11 cellular contexts compared by ENCODE assay signal in the genomic region with DNA sequence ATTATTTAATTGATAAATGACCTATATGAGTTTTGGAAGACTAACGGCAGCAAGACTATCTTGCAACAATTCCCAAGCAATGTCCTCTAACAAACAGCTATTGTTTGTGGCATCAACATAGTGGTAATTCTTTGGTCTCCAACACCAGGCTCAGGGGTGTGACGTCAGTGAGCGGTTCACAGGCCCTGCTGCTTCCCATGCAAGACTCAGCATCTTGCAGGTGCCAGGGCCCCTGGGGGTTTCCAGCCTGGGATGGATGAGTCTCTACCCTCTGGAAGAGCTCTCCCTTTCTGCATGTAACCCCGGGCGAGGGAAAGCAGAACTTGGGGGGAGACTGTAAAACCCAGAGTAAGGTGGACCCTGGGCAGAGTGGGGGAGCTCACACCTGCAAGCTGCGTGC.
"Had no signal": no experiment of that assay in that cellular context is flagged by ENCODE, and none has a peak within 500 bp of the region (broad histone marks: within the 10 kb centered on the region; RNA-seq: fewer than 3 reads in every experiment).

No MANE protein-coding gene starts in this region.

- H3K9me3 ChIP-seq: colonic mucosa, gastroesophageal sphincter, SJSA1, tibial artery had no signal

- H3K27ac Mint-ChIP-seq: natural killer cell treated with Interleukin-12 subunit alpha and Interleukin-12 subunit beta and Interleukin-15 and Interleukin-18, amount 100 ng/mL, for 72 hours had no signal

- H3K36me3 ChIP-seq: colonic mucosa, gastroesophageal sphincter, SJSA1, tibial artery had no signal

- H3K27ac ChIP-seq: colonic mucosa, gastroesophageal sphincter, parathyroid adenoma, SJSA1, tibial artery had no signal

- ATAC-seq: gastroesophageal sphincter; left cardiac atrium; natural killer cell treated with Interleukin-12 subunit alpha and Interleukin-12 subunit beta and Interleukin-15 and Interleukin-18, amount 100 ng/mL, for 72 hours had no signal

- H3K4me1 ChIP-seq: colonic mucosa, parathyroid adenoma, SJSA1 had no signal

- H3K4me3 ChIP-seq: colonic mucosa, lung, SJSA1, tibial artery had no signal

- H3K36me3 Mint-ChIP-seq: natural killer cell treated with Interleukin-12 subunit alpha and Interleukin-12 subunit beta and Interleukin-15 and Interleukin-18, amount 100 ng/mL, for 72 hours had no signal

- DNase-seq: activated CD4-positive, alpha-beta T cell treated with anti-CD3 and anti-CD28 coated beads for 48 hours; activated naive CD4-positive, alpha-beta T cell treated with Interleukin-2 at 50 U/mL for 16 hours; colonic mucosa; left cardiac atrium; T-helper 1 cell; tibial artery had no signal

- H3K4me3 Mint-ChIP-seq: natural killer cell treated with Interleukin-12 subunit alpha and Interleukin-12 subunit beta and Interleukin-15 and Interleukin-18, amount 100 ng/mL, for 72 hours had no signal
